Comparison of ENCODE assay signal across 18 cellular contexts in genomic region chr17:59431606-59432005, GRCh38.
"Had no signal": no experiment of that assay in that cellular context is flagged by ENCODE, and none has a peak within 500 bp of the region (broad histone marks: within the 10 kb centered on the region; RNA-seq: fewer than 3 reads in every experiment).

No MANE protein-coding gene starts in this region.

- H3K27me3 Mint-ChIP-seq: activated naive CD4-positive, alpha-beta T cell treated with anti-CD3 and anti-CD28 coated beads, Interleukin-2, amount 50 U/mL, for 24 hours; progenitor cell of endocrine pancreas; stimulated activated naive B cell treated with anti-CD40 and anti-IgM and Interleukin-4, amounts not matched to agents 10 μg/mL and 1 μg/mL and 100 μg/mL, for 72 hours had no signal

- H3K36me3 ChIP-seq: adrenal gland, esophagus squamous epithelium, sigmoid colon, transverse colon had no signal

- H3K4me3 ChIP-seq: adrenal gland, coronary artery, esophagus squamous epithelium, sigmoid colon, transverse colon had no signal

- H3K9me3 ChIP-seq: adrenal gland, esophagus squamous epithelium, sigmoid colon, transverse colon had no signal

- H3K27ac Mint-ChIP-seq: activated CD8-positive, alpha-beta T cell treated with anti-CD3 and anti-CD28 coated beads, Interleukin-2, amount 10 ng/mL, durations not matched to agents 7 days and 5 days; activated naive CD4-positive, alpha-beta T cell treated with anti-CD3 and anti-CD28 coated beads, Interleukin-2, amount 50 U/mL, for 24 hours; stimulated activated naive B cell treated with anti-CD40 and anti-IgM and Interleukin-4, amounts not matched to agents 10 μg/mL and 1 μg/mL and 100 μg/mL, for 72 hours had no signal

- H3K27ac ChIP-seq: adrenal gland, coronary artery, esophagus squamous epithelium, sigmoid colon, transverse colon had no signal

- H3K27me3 ChIP-seq: adrenal gland, esophagus squamous epithelium, sigmoid colon, transverse colon had no signal

- DNase-seq: activated CD4-positive, CD25-positive, alpha-beta regulatory T cell treated with anti-CD3 and anti-CD28 coated beads, Interleukin-2, amount 50 U/mL, for 72 hours; activated CD8-positive, alpha-beta T cell treated with anti-CD3 and anti-CD28 coated beads, Interleukin-2, amount 10 ng/mL, durations not matched to agents 7 days and 5 days; adrenal gland; central memory CD4-positive, alpha-beta T cell; effector CD4-positive, alpha-beta T cell; esophagus squamous epithelium; head of caudate nucleus; naive thymus-derived CD8-positive, alpha-beta T cell; nucleus accumbens; SHP77; sigmoid colon; stimulated activated naive B cell treated with anti-CD40 and anti-IgM and Interleukin-4, amounts not matched to agents 10 μg/mL and 1 μg/mL and 100 μg/mL, for 72 hours; substantia nigra; transverse colon had no signal

- H3K4me3 Mint-ChIP-seq: activated CD8-positive, alpha-beta T cell treated with anti-CD3 and anti-CD28 coated beads, Interleukin-2, amount 10 ng/mL, durations not matched to agents 7 days and 5 days; activated naive CD4-positive, alpha-beta T cell treated with anti-CD3 and anti-CD28 coated beads, Interleukin-2, amount 50 U/mL, for 24 hours; naive thymus-derived CD8-positive, alpha-beta T cell; stimulated activated naive B cell treated with anti-CD40 and anti-IgM and Interleukin-4, amounts not matched to agents 10 μg/mL and 1 μg/mL and 100 μg/mL, for 72 hours had no signal

- ATAC-seq: activated CD8-positive, alpha-beta T cell treated with anti-CD3 and anti-CD28 coated beads, Interleukin-2, amount 10 ng/mL, durations not matched to agents 7 days and 5 days; left lobe of liver; naive thymus-derived CD8-positive, alpha-beta T cell; stimulated activated naive B cell treated with anti-CD40 and anti-IgM and Interleukin-4, amounts not matched to agents 10 μg/mL and 1 μg/mL and 100 μg/mL, for 72 hours had no signal
